ENCODE assay signal across 1 cellular context in genomic region chr3:48240711-48241491, GRCh38.
A peak's percentile ranks its signal among the peaks of the same experiment; 100 is the strongest.
TF ChIP-seq lines count a peak whose summit lies in the region.

ZNF589 (plus strand) TSS chr3:48241104; CDS start chr3:48241172, 68 bp downstream.

TF ChIP-seq in HepG2, 621 proteins besides CTCF, POLR2A, EP300 and RAD21 (continued from another document and continues in another):
- TF ChIP-seq ZBTB44 (CRISPR knock-in tag; IDR thresholded peaks at IDR 0.05), result peak; percentile 74; the same call in 1 of the 2 replicates
- TF ChIP-seq ELF3 (CRISPR knock-in tag; IDR thresholded peaks at IDR 0.05), result peak; percentile 68; the same call in 1 of the 2 replicates
- TF ChIP-seq ZNF784 (CRISPR knock-in tag; IDR thresholded peaks at IDR 0.05; ENCODE audit: borderline replicate concordance), result no peak
- peak; percentile 96 for TF ChIP-seq GMEB1 (CRISPR knock-in tag; IDR thresholded peaks at IDR 0.05; ENCODE audit: borderline replicate concordance)
- TF ChIP-seq HMGXB4 (CRISPR knock-in tag; IDR thresholded peaks at IDR 0.05; ENCODE audit: borderline replicate concordance in 1 of 2, low read depth in 1 of 2), result peak; percentile 78 to 82; a peak in 3 of 4 replicates
- peak; percentile 54 for TF ChIP-seq ZNF232 (CRISPR knock-in tag; IDR thresholded peaks at IDR 0.05; ENCODE audit: borderline replicate concordance)
- peak; percentile 24; the same call in 1 of the 2 replicates for TF ChIP-seq DZIP1 (CRISPR knock-in tag; IDR thresholded peaks at IDR 0.05)
- TF ChIP-seq ZNF878 (CRISPR knock-in tag; IDR thresholded peaks at IDR 0.05), result peak; percentile 68; the same call in 1 of the 2 replicates
- TF ChIP-seq ZNF329 (CRISPR knock-in tag; IDR thresholded peaks at IDR 0.05; ENCODE audit: low read depth), result 0 out of 2 replicates have a peak, but pooled peaks have one; percentile 31
- TF ChIP-seq RARA (CRISPR knock-in tag; IDR thresholded peaks at IDR 0.05), result peak; percentile 57; the same call in 1 of the 2 replicates
- TF ChIP-seq HNRNPH1 (optimal IDR thresholded peaks at IDR 0.05; ENCODE audit: low read depth, low read length), result no peak
- TF ChIP-seq ZNF317 (CRISPR knock-in tag; IDR thresholded peaks at IDR 0.05), result peak; percentile 68; the same call in 1 of the 2 replicates
- TF ChIP-seq ZNF367 (CRISPR knock-in tag; IDR thresholded peaks at IDR 0.05; ENCODE audit: borderline replicate concordance), result no peak
- no peak for TF ChIP-seq SNRNP70 (IDR thresholded peaks at IDR 0.05; ENCODE audit: low read depth, low read length)
- peak; percentile 56; the same call in 1 of the 2 replicates for TF ChIP-seq ZNF12 (CRISPR knock-in tag; IDR thresholded peaks at IDR 0.05)
- TF ChIP-seq, protein P1, sequence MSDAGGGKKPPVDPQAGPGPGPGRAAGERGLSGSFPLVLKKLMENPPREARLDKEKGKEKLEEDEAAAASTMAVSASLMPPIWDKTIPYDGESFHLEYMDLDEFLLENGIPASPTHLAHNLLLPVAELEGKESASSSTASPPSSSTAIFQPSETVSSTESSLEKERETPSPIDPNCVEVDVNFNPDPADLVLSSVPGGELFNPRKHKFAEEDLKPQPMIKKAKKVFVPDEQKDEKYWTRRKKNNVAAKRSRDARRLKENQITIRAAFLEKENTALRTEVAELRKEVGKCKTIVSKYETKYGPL (CRISPR knock-in tag; IDR thresholded peaks at IDR 0.05), result no peak
- no peak for TF ChIP-seq ZNF33B (CRISPR knock-in tag; IDR thresholded peaks at IDR 0.05)
- TF ChIP-seq HCFC1 (IDR thresholded peaks at IDR 0.05; ENCODE audit: low read depth, low read length), result peak; percentile 88
- no peak for TF ChIP-seq TBP (CRISPR knock-in tag; IDR thresholded peaks at IDR 0.05)
- TF ChIP-seq FOXK1 (CRISPR knock-in tag; IDR thresholded peaks at IDR 0.05; ENCODE audit: borderline replicate concordance, low read depth), result peak; percentile 59; the same call in 1 of the 2 replicates
- peak; percentile 88 for TF ChIP-seq SALL1 (CRISPR knock-in tag; IDR thresholded peaks at IDR 0.05)
- no peak for TF ChIP-seq U2AF2 (IDR thresholded peaks at IDR 0.05; ENCODE audit: low read depth, low read length)
- no peak for TF ChIP-seq ZBTB10 (CRISPR knock-in tag; IDR thresholded peaks at IDR 0.05; ENCODE audit: borderline replicate concordance)
- TF ChIP-seq HMGXB3 (CRISPR knock-in tag; IDR thresholded peaks at IDR 0.05; ENCODE audit: borderline replicate concordance), result peak; percentile 87; the same call in 1 of the 2 replicates
- TF ChIP-seq SMARCE1 (IDR thresholded peaks at IDR 0.05; ENCODE audit: borderline replicate concordance), result no peak
- peak; percentile 89; the same call in 1 of the 2 replicates for TF ChIP-seq ZFP82 (CRISPR knock-in tag; IDR thresholded peaks at IDR 0.05; ENCODE audit: borderline replicate concordance)
- TF ChIP-seq MLXIP (CRISPR knock-in tag; IDR thresholded peaks at IDR 0.05; ENCODE audit: borderline replicate concordance), result no peak
- no peak for TF ChIP-seq PAF1 (CRISPR knock-in tag; IDR thresholded peaks at IDR 0.05)
- no peak for TF ChIP-seq HNRNPL (IDR thresholded peaks at IDR 0.05; ENCODE audit: low read depth, low read length)
- TF ChIP-seq POLR2AphosphoS5 (IDR thresholded peaks at IDR 0.05; ENCODE audit: low read depth, low read length), result peak; percentile 86
- TF ChIP-seq GABPB1 (CRISPR knock-in tag; IDR thresholded peaks at IDR 0.05), result peak; percentile 89
- no peak for TF ChIP-seq PRDM4 (CRISPR knock-in tag; IDR thresholded peaks at IDR 0.05; ENCODE audit: borderline replicate concordance)
